9 cellular contexts compared by ENCODE assay signal in the genomic region with DNA sequence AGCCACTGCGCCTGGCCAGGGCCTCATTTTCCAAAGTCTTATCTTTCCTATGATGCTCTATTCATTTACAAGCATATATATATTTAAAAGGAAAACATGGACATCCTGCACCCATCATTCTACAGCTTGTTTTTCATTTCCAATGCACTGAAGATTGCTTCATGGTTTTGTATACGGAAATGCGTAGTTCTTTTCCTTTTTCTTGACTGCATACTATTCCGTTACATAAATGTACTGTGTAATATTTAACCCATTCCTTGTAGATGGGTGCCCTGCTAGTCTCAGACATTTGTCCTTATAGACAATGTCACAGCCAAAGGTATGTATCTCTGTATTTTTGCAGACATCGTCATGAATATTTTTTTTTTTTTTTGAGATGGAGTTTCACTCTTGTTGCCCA.
"Had no signal": no experiment of that assay in that cellular context is flagged by ENCODE, and none has a peak within 500 bp of the region (broad histone marks: within the 10 kb centered on the region; RNA-seq: fewer than 3 reads in every experiment).

No MANE protein-coding gene starts in this region.

- H3K36me3 Mint-ChIP-seq: IgD-negative memory B cell had no signal

- ATAC-seq: HepG2 had no signal

- DNase-seq: IMR-90, Karpas-422, KBM-7, KG1 had no signal

- H3K4me2 ChIP-seq: KMS-11 had no signal

- FAIRE-seq: HepG2, HTR-8/SVneo had no signal

- H3K27ac ChIP-seq: HL-60, KMS-11 had no signal

- H3K27ac Mint-ChIP-seq: IgD-negative memory B cell had no signal

- H3K4me3 Mint-ChIP-seq: IgD-negative memory B cell had no signal

- H3K9ac ChIP-seq: KMS-11 had no signal
